In genomic region chr10:12966067-12966466, GRCh38 we compare ENCODE assay signal across 27 cellular contexts. TPM values are rescaled to one million over a fixed set of nuclear protein-coding genes. Genes with fewer than 3 reads are reported as not detected.
A peak's percentile ranks its signal among the peaks of the same experiment; 100 is the strongest.
DNase-seq lines count a peak whose midpoint lies in the region; ATAC-seq, FAIRE-seq and TF ChIP-seq lines count a peak whose summit lies in the region.
"Had no signal": no experiment of that assay in that cellular context is flagged by ENCODE, and none has a peak within 500 bp of the region (broad histone marks: within the 10 kb centered on the region; RNA-seq: fewer than 3 reads in every experiment).

No MANE protein-coding gene starts in this region.

- H3K4me1 Mint-ChIP-seq in osteocyte (ENCODE audit: unreplicated experiment), result peaks cover 13% of the 10 kb centered on the region
- H3K4me1 Mint-ChIP-seq: CD8-positive, alpha-beta memory T cell had no signal

- H3K9me3 Mint-ChIP-seq in activated naive CD4-positive, alpha-beta T cell treated with anti-CD3 and anti-CD28 coated beads, Interleukin-2, amount 50 U/mL, for 72 hours, result peaks cover 16 to 18% of the 10 kb centered on the region in 2 donors
- H3K9me3 Mint-ChIP-seq in osteocyte (ENCODE audit: unreplicated experiment), result peaks cover 18% of the 10 kb centered on the region

- peaks cover 9 to 19% of the 10 kb centered on the region in 2 donors for H3K36me3 Mint-ChIP-seq in activated naive CD4-positive, alpha-beta T cell treated with anti-CD3 and anti-CD28 coated beads, Interleukin-2, amount 50 U/mL, for 72 hours
- H3K36me3 Mint-ChIP-seq in osteocyte (ENCODE audit: unreplicated experiment), result peaks cover 8% of the 10 kb centered on the region
- H3K36me3 Mint-ChIP-seq: CD14-positive monocyte; CD8-positive, alpha-beta memory T cell had no signal

- no peak overlapping the region for H3K4me3 Mint-ChIP-seq in osteocyte (ENCODE audit: unreplicated experiment)
- H3K4me3 Mint-ChIP-seq: CD14-positive monocyte; CD8-positive, alpha-beta memory T cell had no signal

- no peak for DNase-seq in activated CD4-positive, CD25-positive, alpha-beta regulatory T cell treated with anti-CD3 and anti-CD28 coated beads, Interleukin-2, amount 50 U/mL, for 72 hours
- no peak for DNase-seq in activated naive CD4-positive, alpha-beta T cell treated with anti-CD3 and anti-CD28 coated beads, Interleukin-2, amount 50 U/mL, for 72 hours (ENCODE audit: low spot score in 2 of 2)
- DNase-seq in activated naive CD4-positive, alpha-beta T cell treated with anti-CD3 and anti-CD28 coated beads, Interleukin-2, amount 50 U/mL, for 16 hours, result no peak
- DNase-seq in osteocyte (ENCODE audit: extremely low spot score, unreplicated experiment), result peak; percentile 30
- DNase-seq in urothelium cell line (ENCODE audit: low spot score), result no peak
- no peak for DNase-seq in NCI-H526 (lab: John Stamatoyannopoulos, UW)
- no peak for DNase-seq in NCI-H510A (lab: John Stamatoyannopoulos, UW)
- DNase-seq: BE2C; CD8-positive, alpha-beta memory T cell; DMS 273 treated with DMSO at 0.1 percent for 48 hours; DMS79; GDM1; KBM-7; NCI-H1105 treated with DMSO at 0.1 percent for 48 hours; NCI-H146; NCI-H1930; NCI-H2107; NCI-H526 treated with DMSO at 0.1 percent for 48 hours; PC-9 had no signal

- peak; percentile 79 for FAIRE-seq in urothelium cell line (lab: Jason Lieb, UNC)
- FAIRE-seq: GM12878, H1, HTR-8/SVneo had no signal

- H3K27me3 Mint-ChIP-seq in osteocyte (ENCODE audit: unreplicated experiment), result no peaks in the 10 kb centered on the region

- ATAC-seq in activated CD4-positive, CD25-positive, alpha-beta regulatory T cell treated with anti-CD3 and anti-CD28 coated beads, Interleukin-2, amount 50 U/mL, for 24 hours, result peak; percentile 36 to 51
- ATAC-seq in activated naive CD4-positive, alpha-beta T cell treated with anti-CD3 and anti-CD28 coated beads, Interleukin-2, amount 50 U/mL, for 72 hours, result peak; percentile 80 to 99
- ATAC-seq: GM12878, Right ventricle myocardium inferior had no signal

- TF ChIP-seq CTCF in osteocyte (IDR thresholded peaks at IDR 0.05), result no peak

- no peak overlapping the region for H3K27ac Mint-ChIP-seq in activated naive CD4-positive, alpha-beta T cell treated with anti-CD3 and anti-CD28 coated beads, Interleukin-2, amount 50 U/mL, for 72 hours
- no peak overlapping the region for H3K27ac Mint-ChIP-seq in osteocyte (ENCODE audit: unreplicated experiment)
- H3K27ac Mint-ChIP-seq: CD8-positive, alpha-beta memory T cell had no signal

RNA-seq across cellular contexts. Expression of gene CCDC3, which starts 35.4 kb away (rescaled TPM):
- total RNA-seq in activated naive CD4-positive, alpha-beta T cell treated with anti-CD3 and anti-CD28 coated beads, Interleukin-2, amount 50 U/mL, for 72 hours, result under 1 TPM in 1 of 2 donors, not detected in 1; 0.19 TPM
- 14.1 and 15.0 TPM in 2 replicates for total RNA-seq in osteocyte
- total RNA-seq: CD8-positive, alpha-beta memory T cell; MCF 10A; PC-9; RPMI7951 had no signal

Comparison
In these comparisons a context has a peak if more than half of its experiments do, and no peak if none do; other contexts are left out.
1. RNA of gene CCDC3, which starts 35.4 kb away (total RNA-seq): 14.1 to 15.0 TPM in osteocyte; 0.19 TPM in activated naive CD4-positive, alpha-beta T cell treated with anti-CD3 and anti-CD28 coated beads, Interleukin-2, amount 50 U/mL, for 72 hours; every median in the first group is over 10 times any median in the second.